In genomic region chr10:16887565-16887964, GRCh38 we compare ENCODE assay signal across 20 cellular contexts.
DNase-seq lines count a peak whose midpoint lies in the region; ATAC-seq and TF ChIP-seq lines count a peak whose summit lies in the region.
"Had no signal": no experiment of that assay in that cellular context is flagged by ENCODE, and none has a peak within 500 bp of the region (broad histone marks: within the 10 kb centered on the region; RNA-seq: fewer than 3 reads in every experiment).

No MANE protein-coding gene starts in this region.

- H3K4me3 ChIP-seq in breast epithelium, result no peak overlapping the region
- H3K4me3 ChIP-seq in fibroblast of pulmonary artery (replicated peaks; ENCODE audit: low read depth, low read length), result no peak overlapping the region
- H3K4me3 ChIP-seq in smooth muscle cell, result no peak overlapping the region
- H3K4me3 ChIP-seq: right atrium auricular region had no signal

- CTCF ChIA-PET in MCF 10A (lab: Yijun Ruan, JAX), result interaction anchor here (1.4 kb wide), 1 partner anchor 60 kb away, joined by 8 read pairs; no protein-coding TSS in a partner anchor

- TF ChIP-seq POLR2A in breast epithelium (IDR thresholded peaks at IDR 0.05), result no peak

- no peaks in the 10 kb centered on the region for H4K20me1 ChIP-seq in smooth muscle cell (ENCODE audit: low read depth)

- no peaks in the 10 kb centered on the region for H3K27me3 Mint-ChIP-seq in MCF 10A (ENCODE audit: insufficient read depth, unreplicated experiment)
- H3K27me3 Mint-ChIP-seq: activated naive CD8-positive, alpha-beta T cell had no signal

- ATAC-seq in GM18519 (IDR thresholded peaks at IDR 0.05; ENCODE audit: low FRiP score, unreplicated experiment) (no peak), GM21526 (IDR thresholded peaks at IDR 0.05; ENCODE audit: low FRiP score, unreplicated experiment) (no peak), GM21825 (IDR thresholded peaks at IDR 0.05; ENCODE audit: unreplicated experiment) (no peak)
- ATAC-seq: esophagus mucosa, natural killer cell, T-helper 17 cell had no signal

- intact Hi-C loops in MCF 10A (cut with micrococcal nuclease) (no loop called here), breast epithelium (cut with DNase I; ENCODE audit: low total_unique reads) (no loop called here)

- no peak overlapping the region for H3K4me3 Mint-ChIP-seq in MCF 10A (ENCODE audit: unreplicated experiment)
- H3K4me3 Mint-ChIP-seq: activated naive CD8-positive, alpha-beta T cell; natural killer cell; T-helper 17 cell had no signal

- POLR2A ChIA-PET in MCF 10A (lab: Yijun Ruan, JAX), result no interaction called here

- peaks cover 20% of the 10 kb centered on the region for H3K4me1 Mint-ChIP-seq in MCF 10A (ENCODE audit: insufficient read depth, unreplicated experiment)

- DNase-seq in MCF 10A (ENCODE audit: unreplicated experiment) (peak; percentile 44), breast epithelium (ENCODE audit: low spot score in 2 of 2) (no peak), amniotic stem cell (lab: John Stamatoyannopoulos, UW) (peak; percentile 59), fibroblast of pulmonary artery (ENCODE audit: low read depth) (peak; percentile 89), smooth muscle cell (lab: John Stamatoyannopoulos, UW; ENCODE audit: unreplicated experiment) (no peak)
- DNase-seq: 8988T; activated CD4-positive, alpha-beta T cell treated with anti-CD3 and anti-CD28 coated beads for 1 hour; natural killer cell; NCI-H1694; NCI-H526; stimulated activated CD4-positive, alpha-beta T cell treated with anti-CD3 and anti-CD28 coated beads, Interleukin-4, amount 100 ng/mL, for 24 hours; T-helper 17 cell; trophoblast cell had no signal

- H2AFZ ChIP-seq in smooth muscle cell (ENCODE audit: low read depth), result no peak overlapping the region

- no peak overlapping the region for H3K9ac ChIP-seq in smooth muscle cell (ENCODE audit: low read depth)
- H3K9ac ChIP-seq: KMS-11 had no signal

- TF ChIP-seq CTCF in MCF 10A (IDR thresholded peaks at IDR 0.05; ENCODE audit: unreplicated experiment) (no peak), breast epithelium (IDR thresholded peaks at IDR 0.05) (no peak), fibroblast of pulmonary artery (IDR thresholded peaks at IDR 0.05; ENCODE audit: low read length, missing control alignments) (no peak), smooth muscle cell (IDR thresholded peaks at IDR 0.05; ENCODE audit: borderline replicate concordance, insufficient read depth, poor library complexity, severe bottlenecking) (no peak)

- H3K9me3 ChIP-seq in breast epithelium (no peaks in the 10 kb centered on the region), smooth muscle cell (replicated peaks; ENCODE audit: low read depth) (no peaks in the 10 kb centered on the region)
- H3K9me3 ChIP-seq: right atrium auricular region had no signal

- no TSS peak for BruUV-seq in MCF 10A (replicated peaks; lab: Mats Ljungman, UMichigan)

- H3K36me3 ChIP-seq in breast epithelium, result no peaks in the 10 kb centered on the region
- H3K36me3 ChIP-seq in smooth muscle cell (ENCODE audit: low read depth), result no peaks in the 10 kb centered on the region
- H3K36me3 ChIP-seq: right atrium auricular region had no signal

- H3K9me3 Mint-ChIP-seq in MCF 10A (ENCODE audit: unreplicated experiment), result no peaks in the 10 kb centered on the region
- H3K9me3 Mint-ChIP-seq: natural killer cell had no signal

- H3K27ac ChIP-seq in breast epithelium, result no peak overlapping the region
- no peak overlapping the region for H3K27ac ChIP-seq in smooth muscle cell (ENCODE audit: low read depth)
- H3K27ac ChIP-seq: KMS-11, right atrium auricular region had no signal

- no peaks in the 10 kb centered on the region for H3F3A ChIP-seq in smooth muscle cell (ENCODE audit: low read depth)

- H3K27ac Mint-ChIP-seq in MCF 10A (ENCODE audit: low read depth, unreplicated experiment), result no peak overlapping the region
- H3K27ac Mint-ChIP-seq: activated naive CD8-positive, alpha-beta T cell; natural killer cell; T-helper 17 cell had no signal

- H3K79me2 ChIP-seq in smooth muscle cell (ENCODE audit: low read depth), result no peaks in the 10 kb centered on the region

- H3K36me3 Mint-ChIP-seq in MCF 10A (ENCODE audit: insufficient read depth, unreplicated experiment), result no peaks in the 10 kb centered on the region
- H3K36me3 Mint-ChIP-seq: natural killer cell had no signal

- no peaks in the 10 kb centered on the region for H3K4me1 ChIP-seq in breast epithelium
- H3K4me1 ChIP-seq in smooth muscle cell (ENCODE audit: low read depth), result no peaks in the 10 kb centered on the region

- WGBS in smooth muscle cell (ENCODE audit: low lambda C conversion rate), result 35% methylated on average over 3 of the region's 3 CpGs

- H3K4me2 ChIP-seq in smooth muscle cell, result no peak overlapping the region
- H3K4me2 ChIP-seq: KMS-11 had no signal

- H3K27me3 ChIP-seq in breast epithelium, result no peaks in the 10 kb centered on the region
- no peaks in the 10 kb centered on the region for H3K27me3 ChIP-seq in smooth muscle cell (ENCODE audit: low read depth)
- H3K27me3 ChIP-seq: right atrium auricular region had no signal

Comparison
In these comparisons a context has a peak if more than half of its experiments do, and no peak if none do; other contexts are left out.
1. DNase-seq: peak in MCF 10A (single experiment), amniotic stem cell (single experiment) and fibroblast of pulmonary artery (single experiment); none in breast epithelium (0 of 2) and smooth muscle cell (single experiment).